In genomic region chr15:81304226-81304625, GRCh38 we compare ENCODE assay signal across 8 cellular contexts. TPM values are rescaled to one million over a fixed set of nuclear protein-coding genes. Genes with fewer than 3 reads are reported as not detected.
DNase-seq lines count a peak whose midpoint lies in the region; ATAC-seq, FAIRE-seq and TF ChIP-seq lines count a peak whose summit lies in the region.

No MANE protein-coding gene starts in this region.

- H3K14ac ChIP-seq in IMR-90 (replicated peaks; ENCODE audit: low read depth, low read length), result peak overlapping the region; percentile 43; the same call in 1 of the 2 replicates

- no peaks in the 10 kb centered on the region for H3K79me1 ChIP-seq in IMR-90 (ENCODE audit: low read depth in 1 of 2, low read length in 2 of 2)

- ATAC-seq in IMR-90 (ENCODE audit: low read depth), result peak; percentile 28; the same call in 1 of the 2 replicates
- ATAC-seq in memory B cell (ENCODE audit: low read depth), result no peak
- ATAC-seq in HG03571 (IDR thresholded peaks at IDR 0.05; ENCODE audit: unreplicated experiment), result no peak
- ATAC-seq in GM21360 (IDR thresholded peaks at IDR 0.05; ENCODE audit: unreplicated experiment), result no peak
- no peak for ATAC-seq in HG02870 (IDR thresholded peaks at IDR 0.05; ENCODE audit: unreplicated experiment)

- H4K8ac ChIP-seq in IMR-90 (ENCODE audit: low read depth in 2 of 2, low read length in 2 of 2), result peak overlapping the region in 1 of 2 experiments; percentile 44; a peak in 1 of 4 replicates

- no peak overlapping the region for H3K56ac ChIP-seq in IMR-90 (ENCODE audit: extremely low read depth, insufficient read depth, low read length)

- CTCF ChIA-PET in IMR-90 (lab: Yijun Ruan, JAX), result interaction anchor here (1.6 kb wide), 1 partner anchor 33 kb away, joined by 3 read pairs; no protein-coding TSS in a partner anchor

- H3K23ac ChIP-seq in IMR-90 (ENCODE audit: low read depth, low read length), result no peak overlapping the region

- peak overlapping the region; percentile 46 for H2BK5ac ChIP-seq in IMR-90 (ENCODE audit: low read depth, low read length, poor library complexity, severe bottlenecking)

- no peak overlapping the region for H4K91ac ChIP-seq in IMR-90 (ENCODE audit: insufficient read depth, low read depth, low read length)

- no peak overlapping the region for H3K4ac ChIP-seq in IMR-90 (ENCODE audit: low read depth, low read length)

- DNase-seq in AG08396 (ENCODE audit: low spot score), result peak; percentile 33
- DNase-seq in IMR-90, result peak; percentile 80
- DNase-seq in brain pericyte (ENCODE audit: low read depth, low spot score), result peak; percentile 17
- no peak for DNase-seq in memory B cell (ENCODE audit: low spot score in 2 of 2)
- no peak for DNase-seq in H54 (ENCODE audit: insufficient read length, low spot score)

- H2AK9ac ChIP-seq in IMR-90 (replicated peaks; ENCODE audit: low read depth, low read length, poor library complexity), result no peak overlapping the region

- H3K4me1 Mint-ChIP-seq in memory B cell, result peaks cover 57% of the 10 kb centered on the region

- H3K27me3 Mint-ChIP-seq in memory B cell, result no peaks in the 10 kb centered on the region

- intact Hi-C loops in IMR-90 (cut with micrococcal nuclease), result no loop called here

- H3K27me3 ChIP-seq in IMR-90 (ENCODE audit: control insufficient read depth, insufficient read depth, low read length), result no peaks in the 10 kb centered on the region

- peaks cover 37% of the 10 kb centered on the region; the same call in 1 of the 2 replicates for H3K36me3 ChIP-seq in IMR-90 (ENCODE audit: control insufficient read depth, insufficient read depth, low read length)

- H3K9me3 Mint-ChIP-seq in memory B cell, result no peaks in the 10 kb centered on the region

- TF ChIP-seq CTCF in IMR-90 (conservative IDR thresholded peaks at IDR 0.05; ENCODE audit: low read depth, low read length), result no peak

- no peak for FAIRE-seq in H54 (lab: Jason Lieb, UNC)

- H3K9ac ChIP-seq in IMR-90 (ENCODE audit: low read depth, low read length), result no peak overlapping the region

- H2AK5ac ChIP-seq in IMR-90 (ENCODE audit: low read depth, low read length), result no peak overlapping the region

- peaks cover 69% of the 10 kb centered on the region for H3K36me3 Mint-ChIP-seq in memory B cell

- H3K4me3 Mint-ChIP-seq in memory B cell, result peak overlapping the region; percentile 60

- 80% methylated on average over 1 of the region's 5 CpGs; no CpG with 5 or more reads in 1 of the 2 experiments for WGBS in IMR-90 (ENCODE audit: extremely low coverage in 2 of 2, insufficient read length in 1 of 2), 2 experiments

- H4K20me1 ChIP-seq in IMR-90 (ENCODE audit: insufficient read depth, low read length), result no peaks in the 10 kb centered on the region

- H2BK15ac ChIP-seq in IMR-90 (ENCODE audit: low read depth, low read length), result no peak overlapping the region

- no peak for TF ChIP-seq POLR2A in IMR-90 (IDR thresholded peaks at IDR 0.05; ENCODE audit: low read depth, low read length)
- no peak for TF ChIP-seq POLR2A in H54 (IDR thresholded peaks at IDR 0.05; ENCODE audit: low read depth, low read length)

- H3K4me2 ChIP-seq in IMR-90 (ENCODE audit: low read depth, low read length), result no peak overlapping the region; the same call in 1 of the 2 replicates

- POLR2A ChIA-PET in IMR-90 (lab: Charles Lee; ENCODE audit: unreplicated experiment), result no interaction called here

- peaks cover 4% of the 10 kb centered on the region for H3K4me1 ChIP-seq in IMR-90 (ENCODE audit: control insufficient read depth, insufficient read depth, low read length)

- in situ Hi-C loops in IMR-90 (cut with MboI; ENCODE audit: low sequenced_read_pairs), result no loop called here

- H2BK20ac ChIP-seq in IMR-90 (ENCODE audit: low read depth, low read length), result no peak overlapping the region

- peak overlapping the region; percentile 77; the same call in 1 of the 2 replicates for H3K18ac ChIP-seq in IMR-90 (ENCODE audit: low read depth, low read length)

- no TSS peak for BruUV-seq in IMR-90 (replicated peaks; lab: Mats Ljungman, UMichigan)

- H3K9me3 ChIP-seq in IMR-90 (ENCODE audit: control insufficient read depth, insufficient read depth, low read length), result no peaks in the 10 kb centered on the region

- H3K27ac Mint-ChIP-seq in memory B cell, result peak overlapping the region; percentile 95

- H3K27ac ChIP-seq in IMR-90 (ENCODE audit: insufficient read depth, low read length), result no peak overlapping the region

- no peak overlapping the region for H3K4me3 ChIP-seq in IMR-90 (ENCODE audit: insufficient read depth, low read depth, low read length)

- H4K5ac ChIP-seq in IMR-90 (ENCODE audit: low read depth, low read length), result peak overlapping the region; percentile 70; the same call in 1 of the 2 replicates

- no peak for TF ChIP-seq RAD21 in IMR-90 (IDR thresholded peaks at IDR 0.05; ENCODE audit: low read length)

- no peak overlapping the region; the same call in 1 of the 2 replicates for H2BK120ac ChIP-seq in IMR-90 (ENCODE audit: low read depth, low read length)

- dilution Hi-C loops in IMR-90 (cut with HindIII; ENCODE audit: low sequenced_read_pairs, unreplicated experiment), result no loop called here

- H2AFZ ChIP-seq in IMR-90 (replicated peaks; ENCODE audit: low read length, poor library complexity), result peak overlapping the region; percentile 66

- H3K9me1 ChIP-seq in IMR-90 (ENCODE audit: insufficient read depth, low read length), result peaks cover 5% of the 10 kb centered on the region

TF ChIP-seq in IMR-90, 13 proteins besides CTCF, POLR2A, EP300 and RAD21:
- peak; percentile 49; the same call in 1 of the 2 replicates for TF ChIP-seq MXI1 (IDR thresholded peaks at IDR 0.05; ENCODE audit: borderline replicate concordance, low read depth, low read length)
- TF ChIP-seq SMC3 (IDR thresholded peaks at IDR 0.05; ENCODE audit: low read depth, low read length), result no peak

RNA-seq across cellular contexts. Expression of gene STARD5, which starts 19.7 kb away (rescaled TPM):
- total RNA-seq in IMR-90 (2012; rRNA removed), result 4.4 and 5.0 TPM in 2 replicates
- polyA plus RNA-seq in IMR-90 (2012; rRNA removed), result 20.4 and 22.8 TPM in 2 replicates
- polyA plus RNA-seq in IMR-90 (2012; cell fraction: cytosol; rRNA removed), result 13.5 and 13.6 TPM in 2 replicates
- polyA plus RNA-seq in IMR-90 (2012; cell fraction: nucleus; rRNA removed; ENCODE audit: low replicate concordance), result 68.7 and 105 TPM in 2 replicates

Comparison
In these comparisons a context has a peak if more than half of its experiments do, and no peak if none do; other contexts are left out.
1. DNase-seq: peak in AG08396 (single experiment), IMR-90 (single experiment) and brain pericyte (single experiment); none in memory B cell (0 of 2) and H54 (single experiment).